13 cellular contexts compared by ENCODE assay signal in the genomic region with DNA sequence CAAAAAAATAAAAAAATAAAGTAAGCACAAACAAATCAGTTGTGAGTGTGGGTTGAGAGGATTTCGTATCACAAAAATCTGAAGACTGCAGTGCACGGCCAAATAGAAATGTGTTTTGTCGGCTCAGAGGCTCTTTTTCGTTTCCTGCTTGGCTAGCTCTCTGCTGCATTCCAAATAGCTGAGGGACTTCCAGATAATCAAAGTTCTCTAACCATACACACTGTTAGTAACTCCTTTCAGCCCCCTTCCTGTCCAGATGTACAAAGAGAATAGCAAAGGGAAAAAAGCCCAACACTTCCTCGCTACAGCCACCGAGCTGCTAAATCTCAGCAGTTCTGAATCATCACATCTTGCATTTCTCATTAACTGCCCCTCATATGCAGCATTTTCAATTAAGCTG.
DNase-seq lines count a peak whose midpoint lies in the region; TF ChIP-seq lines count a peak whose summit lies in the region.
"Had no signal": no experiment of that assay in that cellular context is flagged by ENCODE, and none has a peak within 500 bp of the region (broad histone marks: within the 10 kb centered on the region; RNA-seq: fewer than 3 reads in every experiment).

No MANE protein-coding gene starts in this region.

- H3K9me3 ChIP-seq in suprapubic skin = no peaks in the 10 kb centered on the region
- no peaks in the 10 kb centered on the region for H3K9me3 ChIP-seq in SJCRH30 (replicated peaks)
- H3K9me3 ChIP-seq in PC-9 (ENCODE audit: insufficient read depth, low read depth) = no peaks in the 10 kb centered on the region
- H3K9me3 ChIP-seq: gastrocnemius medialis had no signal

- H3K9me2 ChIP-seq in PC-9 (ENCODE audit: insufficient read depth) = no peaks in the 10 kb centered on the region

- H3K36me3 ChIP-seq in kidney epithelial cell (ENCODE audit: control insufficient read depth, insufficient read depth, low read length) (no peaks in the 10 kb centered on the region), suprapubic skin (no peaks in the 10 kb centered on the region), SJCRH30 (no peaks in the 10 kb centered on the region), PC-9 (ENCODE audit: low read depth) (no peaks in the 10 kb centered on the region)
- H3K36me3 ChIP-seq: gastrocnemius medialis, WERI-Rb-1 had no signal

- no peaks in the 10 kb centered on the region for H4K20me1 ChIP-seq in PC-9 (ENCODE audit: insufficient read depth)

- peaks cover 5% of the 10 kb centered on the region for H3K4me1 Mint-ChIP-seq in endothelial cell (ENCODE audit: unreplicated experiment)
- H3K4me1 Mint-ChIP-seq: central memory CD8-positive, alpha-beta T cell had no signal

- H3K4me3 ChIP-seq in HFF-Myc (replicated peaks; ENCODE audit: low read depth, low read length) (no peak overlapping the region), kidney epithelial cell (ENCODE audit: low read depth, low read length) (no peak overlapping the region), suprapubic skin (no peak overlapping the region), SJCRH30 (no peak overlapping the region), PC-9 (no peak overlapping the region)
- H3K4me3 ChIP-seq: gastrocnemius medialis had no signal

- H3K79me2 ChIP-seq in PC-9 (ENCODE audit: low read depth) = no peaks in the 10 kb centered on the region

- H3K4me1 ChIP-seq in suprapubic skin (peaks cover 5% of the 10 kb centered on the region), SJCRH30 (no peaks in the 10 kb centered on the region), PC-9 (replicated peaks; ENCODE audit: insufficient read depth) (no peaks in the 10 kb centered on the region)

- no peak for TF ChIP-seq CTCF in HFF-Myc (IDR thresholded peaks at IDR 0.05; ENCODE audit: low read depth, low read length, missing control alignments)
- TF ChIP-seq CTCF in endothelial cell (IDR thresholded peaks at IDR 0.05; ENCODE audit: unreplicated experiment) = no peak
- no peak for TF ChIP-seq CTCF in kidney epithelial cell (IDR thresholded peaks at IDR 0.05; ENCODE audit: insufficient read depth, low read length, poor library complexity, severe bottlenecking)
- TF ChIP-seq CTCF in suprapubic skin (IDR thresholded peaks at IDR 0.05) = no peak
- no peak for TF ChIP-seq CTCF in PC-9 (conservative IDR thresholded peaks at IDR 0.05)

- no peak overlapping the region for H3K4me3 Mint-ChIP-seq in endothelial cell (ENCODE audit: unreplicated experiment)
- H3K4me3 Mint-ChIP-seq: central memory CD8-positive, alpha-beta T cell had no signal

- H3K27me3 ChIP-seq in kidney epithelial cell (ENCODE audit: control insufficient read depth, insufficient read depth, low read length) (no peaks in the 10 kb centered on the region), suprapubic skin (no peaks in the 10 kb centered on the region), SJCRH30 (no peaks in the 10 kb centered on the region), PC-9 (ENCODE audit: insufficient read depth, low read depth) (peaks cover 82% of the 10 kb centered on the region)
- H3K27me3 ChIP-seq: gastrocnemius medialis had no signal

- CTCF ChIA-PET in PC-9 (lab: Charles Lee) = no interaction called here

- H3K27ac Mint-ChIP-seq in endothelial cell (ENCODE audit: unreplicated experiment) = peak overlapping the region; percentile 55

- no peaks in the 10 kb centered on the region for H3K9me3 Mint-ChIP-seq in endothelial cell (ENCODE audit: unreplicated experiment)

- no peak for TF ChIP-seq EP300 in suprapubic skin (IDR thresholded peaks at IDR 0.05)

- H3K27ac ChIP-seq in suprapubic skin = peak overlapping the region; percentile 1
- no peak overlapping the region for H3K27ac ChIP-seq in SJCRH30
- H3K27ac ChIP-seq in PC-9 = no peak overlapping the region
- H3K27ac ChIP-seq: WERI-Rb-1 had no signal

- BruUV-seq in PC-9 (replicated peaks; lab: Mats Ljungman, UMichigan) = no TSS peak

- POLR2A ChIA-PET in PC-9 (lab: Charles Lee; ENCODE audit: unreplicated experiment) = no interaction called here

- no peak overlapping the region for H3K4me2 ChIP-seq in PC-9

- DNase-seq in HFF-Myc (ENCODE audit: extremely low read depth, low read depth) (peak; percentile 82), endothelial cell (ENCODE audit: low spot score) (no peak), kidney epithelial cell (ENCODE audit: low read depth) (peak; percentile 86), suprapubic skin (ENCODE audit: low spot score in 2 of 2) (no peak), posterior vena cava (ENCODE audit: low spot score) (no peak), NOMO-1 treated with DMSO at 0.1 percent for 48 hours (lab: John Stamatoyannopoulos, UW; ENCODE audit: unreplicated experiment) (no peak), SJCRH30 (no peak), PC-9 (no peak)
- DNase-seq: activated T-cell treated with anti-CD3 and anti-CD28 coated beads, Interleukin-2, amount 50 U/mL, for 1 hour; gastrocnemius medialis; NCI-H226 had no signal

- intact Hi-C loops in posterior vena cava (cut with DNase I) = no loop called here
- intact Hi-C loops in PC-9 (cut with micrococcal nuclease; ENCODE audit: unreplicated experiment) = no loop called here

- H2AFZ ChIP-seq in PC-9 = no peak overlapping the region

- WGBS in suprapubic skin = 53% methylated on average over 6 of the region's 6 CpGs

- no peaks in the 10 kb centered on the region for H3K36me3 Mint-ChIP-seq in endothelial cell (ENCODE audit: low read depth, unreplicated experiment)

- no peaks in the 10 kb centered on the region for H3K27me3 Mint-ChIP-seq in endothelial cell (ENCODE audit: unreplicated experiment)
- H3K27me3 Mint-ChIP-seq: central memory CD8-positive, alpha-beta T cell had no signal

- no peak for TF ChIP-seq POLR2A in suprapubic skin (IDR thresholded peaks at IDR 0.05)

- H3F3A ChIP-seq in PC-9 (ENCODE audit: insufficient read depth, low read depth) = no peaks in the 10 kb centered on the region

Comparison
In these comparisons a context has a peak if more than half of its experiments do, and no peak if none do; other contexts are left out.
1. DNase-seq: peak in HFF-Myc (single experiment) and kidney epithelial cell (single experiment); none in endothelial cell (single experiment), suprapubic skin (0 of 2), posterior vena cava (single experiment), NOMO-1 treated with DMSO at 0.1 percent for 48 hours (single experiment), SJCRH30 (0 of 2) and PC-9 (0 of 2).